ENCODE assay signal across 11 cellular contexts in genomic region chr5:40683351-40683750, GRCh38. TPM values are rescaled to one million over a fixed set of nuclear protein-coding genes. Genes with fewer than 3 reads are reported as not detected.
A peak's percentile ranks its signal among the peaks of the same experiment; 100 is the strongest.
DNase-seq lines count a peak whose midpoint lies in the region; ATAC-seq and TF ChIP-seq lines count a peak whose summit lies in the region.
"Had no signal": no experiment of that assay in that cellular context is flagged by ENCODE, and none has a peak within 500 bp of the region (broad histone marks: within the 10 kb centered on the region; RNA-seq: fewer than 3 reads in every experiment).

No MANE protein-coding gene starts in this region.

- H3K36me3 ChIP-seq in CD8-positive, alpha-beta memory T cell (ENCODE audit: insufficient read depth, low read length): peaks cover 7% of the 10 kb centered on the region
- H3K36me3 ChIP-seq in OCI-LY7 (ENCODE audit: insufficient read depth, low read length) (no peaks in the 10 kb centered on the region), duodenal mucosa (ENCODE audit: control insufficient read depth in 1 of 2, insufficient read depth in 2 of 2, low read length in 2 of 2) (peaks cover 11 to 13% of the 10 kb centered on the region in 2 donors), osteoblast (ENCODE audit: insufficient read depth, low read length) (no peaks in the 10 kb centered on the region), HAP-1 (replicated peaks) (no peaks in the 10 kb centered on the region)

- H3K9me3 Mint-ChIP-seq in CD8-positive, alpha-beta memory T cell: peaks cover 0 to 2% (median 0%) of the 10 kb centered on the region in 5 donors

- BruUV-seq in OCI-LY7 (replicated peaks; lab: Mats Ljungman, UMichigan): no TSS peak

- no peak overlapping the region for H3K27ac ChIP-seq in CD8-positive, alpha-beta memory T cell (ENCODE audit: low read depth, low read length)
- H3K27ac ChIP-seq in OCI-LY7 (ENCODE audit: low read depth, low read length, poor library complexity, severe bottlenecking) (no peak overlapping the region), duodenal mucosa (ENCODE audit: low read depth, low read length) (no peak overlapping the region), osteoblast (ENCODE audit: low read depth, low read length) (no peak overlapping the region)

- CTCF ChIA-PET in CD8-positive, alpha-beta memory T cell (lab: Charles Lee): interaction anchor here (1.4 kb wide), 1 partner anchor 34 kb away, joined by 3 read pairs; no protein-coding TSS in a partner anchor
- CTCF ChIA-PET in OCI-LY7 (lab: Charles Lee; ENCODE audit: unreplicated experiment): no interaction called here

- peak overlapping the region; percentile 94 to 96 for H3K9ac ChIP-seq in duodenal mucosa (ENCODE audit: low read depth in 1 of 2, low read length in 2 of 2)

- H3K27ac Mint-ChIP-seq in CD8-positive, alpha-beta memory T cell: peak overlapping the region; percentile 91 to 99 (median 96)

- intact Hi-C loops in OCI-LY7 (cut with micrococcal nuclease; ENCODE audit: unreplicated experiment): loop anchor here (5.0 kb wide), 2 partner anchors 306 to 651 kb away; no protein-coding TSS in a partner anchor

- no peak overlapping the region for H2AFZ ChIP-seq in OCI-LY7 (ENCODE audit: low read length)
- no peak overlapping the region for H2AFZ ChIP-seq in osteoblast (ENCODE audit: low read length)

- peak overlapping the region; percentile 91 to 100 (median 99) for H3K4me3 Mint-ChIP-seq in CD8-positive, alpha-beta memory T cell

- H3K4me3 ChIP-seq in CD8-positive, alpha-beta memory T cell (ENCODE audit: low read length): peak overlapping the region; percentile 96
- H3K4me3 ChIP-seq in OCI-LY7 (ENCODE audit: low read depth, low read length, poor library complexity, severe bottlenecking) (no peak overlapping the region), duodenal mucosa (ENCODE audit: low read depth in 1 of 2, low read length in 2 of 2) (peak overlapping the region; percentile 94 to 98), osteoblast (ENCODE audit: insufficient read depth, low read length) (peak overlapping the region; percentile 8), HAP-1 (no peak overlapping the region)

- peaks cover 56 to 61% (median 59%) of the 10 kb centered on the region in 3 donors for H3K4me1 Mint-ChIP-seq in CD8-positive, alpha-beta memory T cell

- no peaks in the 10 kb centered on the region for H3K27me3 ChIP-seq in CD8-positive, alpha-beta memory T cell (ENCODE audit: insufficient read depth, low read length, poor library complexity, severe bottlenecking)
- H3K27me3 ChIP-seq in duodenal mucosa (ENCODE audit: control insufficient read depth in 1 of 2, insufficient read depth in 2 of 2, low read length in 2 of 2) (no peaks in the 10 kb centered on the region), osteoblast (ENCODE audit: insufficient read depth, low read length) (no peaks in the 10 kb centered on the region), HAP-1 (ENCODE audit: low read depth) (no peaks in the 10 kb centered on the region)

- ATAC-seq in HG02852 (IDR thresholded peaks at IDR 0.05; ENCODE audit: unreplicated experiment) (no peak), GM21447 (IDR thresholded peaks at IDR 0.05; ENCODE audit: unreplicated experiment) (no peak)

- POLR2A ChIA-PET in CD8-positive, alpha-beta memory T cell (lab: Charles Lee): interaction anchor here (0.6 to 1.9 kb wide), 2 partner anchors 273 to 312 kb away, joined by 3 to 6 read pairs; no protein-coding TSS in a partner anchor
- POLR2A ChIA-PET in OCI-LY7 (lab: Charles Lee): interaction anchor here (0.7 to 1.1 kb wide), 3 partner anchors 59 to 563 kb away, joined by 3 read pairs; no protein-coding TSS in a partner anchor

- in situ Hi-C loops in HAP-1 (cut with MboI; ENCODE audit: low sequenced_read_pairs): loop anchor here (25.0 kb wide), 3 partner anchors 746 to 1096 kb away; no protein-coding TSS in a partner anchor

- H3K9me2 ChIP-seq in OCI-LY7 (ENCODE audit: insufficient read depth, low read length): no peaks in the 10 kb centered on the region

- no peaks in the 10 kb centered on the region for H3K79me2 ChIP-seq in OCI-LY7 (ENCODE audit: insufficient read depth, low read depth, low read length)
- peaks cover 66% of the 10 kb centered on the region for H3K79me2 ChIP-seq in osteoblast (ENCODE audit: insufficient read depth, low read length)

- TF ChIP-seq CTCF in OCI-LY7 (conservative IDR thresholded peaks at IDR 0.05; ENCODE audit: low read length) (no peak), osteoblast (IDR thresholded peaks at IDR 0.05; ENCODE audit: extremely low read depth, low read depth, low read length) (no peak)

- H3K4me2 ChIP-seq in OCI-LY7 (ENCODE audit: low read length) (peak overlapping the region; percentile 100; the same call in 1 of the 2 replicates), osteoblast (ENCODE audit: insufficient read depth, low read length) (peak overlapping the region; percentile 96)

- no peak for DNase-seq in CD8-positive, alpha-beta memory T cell
- DNase-seq in OCI-LY7 (ENCODE audit: low spot score): no peak
- no peak for DNase-seq in osteoblast (ENCODE audit: insufficient read length, low spot score, missing footprints)
- DNase-seq in HAP-1 (ENCODE audit: low spot score in 2 of 2): no peak
- no peak for DNase-seq in NCI-H526 treated with DMSO at 0.1 percent for 48 hours (lab: John Stamatoyannopoulos, UW)
- DNase-seq: activated CD4-positive, alpha-beta T cell treated with anti-CD3 and anti-CD28 coated beads, Interleukin-2, amount 50 U/mL, for 48 hours; effector CD8-positive, alpha-beta T cell; midbrain had no signal

- H3K4me1 ChIP-seq in CD8-positive, alpha-beta memory T cell (ENCODE audit: insufficient read depth, low read length): peaks cover 46% of the 10 kb centered on the region
- H3K4me1 ChIP-seq in OCI-LY7 (ENCODE audit: insufficient read depth, low read length, poor library complexity, severe bottlenecking) (peaks cover 15% of the 10 kb centered on the region), duodenal mucosa (ENCODE audit: control insufficient read depth in 1 of 2, insufficient read depth in 2 of 2, low read length in 2 of 2) (peaks cover 27 to 33% of the 10 kb centered on the region in 2 donors), osteoblast (ENCODE audit: insufficient read depth, low read length) (peaks cover 34% of the 10 kb centered on the region), HAP-1 (peaks cover 8% of the 10 kb centered on the region; the same call in 1 of the 2 replicates)

- H4K20me1 ChIP-seq in OCI-LY7 (ENCODE audit: insufficient read depth, low read length) (no peaks in the 10 kb centered on the region), osteoblast (ENCODE audit: insufficient read depth, low read length) (no peaks in the 10 kb centered on the region)

- H3K9me3 ChIP-seq in CD8-positive, alpha-beta memory T cell (ENCODE audit: low read length): no peaks in the 10 kb centered on the region
- no peaks in the 10 kb centered on the region for H3K9me3 ChIP-seq in OCI-LY7 (ENCODE audit: low read length)
- H3K9me3 ChIP-seq in duodenal mucosa (ENCODE audit: control insufficient read depth in 1 of 2, low read length in 2 of 2): no peaks in the 10 kb centered on the region
- H3K9me3 ChIP-seq in osteoblast (ENCODE audit: low read depth, low read length): no peaks in the 10 kb centered on the region
- no peaks in the 10 kb centered on the region for H3K9me3 ChIP-seq in HAP-1

- H3K27me3 Mint-ChIP-seq in CD8-positive, alpha-beta memory T cell: peaks cover 0 to 3% of the 10 kb centered on the region in 2 donors

- peaks cover 11 to 83% (median 12%) of the 10 kb centered on the region in 3 donors for H3K36me3 Mint-ChIP-seq in CD8-positive, alpha-beta memory T cell

RNA-seq across cellular contexts. Expression of gene PTGER4, which starts 3.6 kb away (rescaled TPM):
- 10 to 100 TPM; 49.5 to 53.9 TPM for total RNA-seq in CD8-positive, alpha-beta memory T cell
- polyA plus RNA-seq in CD8-positive, alpha-beta memory T cell: 84.1 TPM
- 1.4 and 2.0 TPM in 2 replicates for total RNA-seq in OCI-LY7 (2014; rRNA removed; shearing (Covaris generic))
- total RNA-seq in OCI-LY7 (2022) (0.49 TPM in 1 of 2 replicates, not detected in the other), osteoblast (10.6 and 15.2 TPM in 2 replicates)

Comparison
In these comparisons a context has a peak if more than half of its experiments do, and no peak if none do; other contexts are left out.
1. H3K4me3 ChIP-seq: peak in CD8-positive, alpha-beta memory T cell (single experiment), duodenal mucosa (2 of 2) and osteoblast (single experiment); none in OCI-LY7 (single experiment) and HAP-1 (single experiment).